In genomic region chr19:2877398-2878331, GRCh38 we compare ENCODE assay signal across 2 cellular contexts.
TF ChIP-seq lines count a peak whose summit lies in the region.

No MANE protein-coding gene starts in this region.

TF ChIP-seq in HCT116, 20 proteins besides CTCF, POLR2A, EP300 and RAD21:
- peak; percentile 24; the same call in 1 of the 2 replicates for TF ChIP-seq CBX3 (IDR thresholded peaks at IDR 0.05; ENCODE audit: low read depth)
- TF ChIP-seq, protein P1, sequence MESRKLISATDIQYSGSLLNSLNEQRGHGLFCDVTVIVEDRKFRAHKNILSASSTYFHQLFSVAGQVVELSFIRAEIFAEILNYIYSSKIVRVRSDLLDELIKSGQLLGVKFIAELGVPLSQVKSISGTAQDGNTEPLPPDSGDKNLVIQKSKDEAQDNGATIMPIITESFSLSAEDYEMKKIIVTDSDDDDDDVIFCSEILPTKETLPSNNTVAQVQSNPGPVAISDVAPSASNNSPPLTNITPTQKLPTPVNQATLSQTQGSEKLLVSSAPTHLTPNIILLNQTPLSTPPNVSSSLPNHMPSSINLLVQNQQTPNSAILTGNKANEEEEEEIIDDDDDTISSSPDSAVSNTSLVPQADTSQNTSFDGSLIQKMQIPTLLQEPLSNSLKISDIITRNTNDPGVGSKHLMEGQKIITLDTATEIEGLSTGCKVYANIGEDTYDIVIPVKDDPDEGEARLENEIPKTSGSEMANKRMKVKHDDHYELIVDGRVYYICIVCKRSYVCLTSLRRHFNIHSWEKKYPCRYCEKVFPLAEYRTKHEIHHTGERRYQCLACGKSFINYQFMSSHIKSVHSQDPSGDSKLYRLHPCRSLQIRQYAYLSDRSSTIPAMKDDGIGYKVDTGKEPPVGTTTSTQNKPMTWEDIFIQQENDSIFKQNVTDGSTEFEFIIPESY (IDR thresholded peaks at IDR 0.05; ENCODE audit: extremely low read depth, insufficient replicate concordance, low read length), result no peak

TF ChIP-seq in H1, 55 proteins besides CTCF, POLR2A, EP300 and RAD21:
- TF ChIP-seq ZNF274 (IDR thresholded peaks at IDR 0.05; ENCODE audit: borderline replicate concordance, extremely low read depth, low read length), result peak; percentile 25; the same call in 1 of the 2 replicates
- no peak for TF ChIP-seq E2F6 (IDR thresholded peaks at IDR 0.05)
- TF ChIP-seq KDM1A (IDR thresholded peaks at IDR 0.05; ENCODE audit: borderline replicate concordance, low read length), result peak; percentile 73; the same call in 1 of the 2 replicates
